1 cellular context compared by ENCODE assay signal in genomic region chr19:4124638-4125037, GRCh38.
TF ChIP-seq lines count a peak whose summit lies in the region.

No MANE protein-coding gene starts in this region.

TF ChIP-seq in endothelial cell of umbilical vein, 7 proteins besides CTCF, POLR2A, EP300 and RAD21:
- TF ChIP-seq GATA2 (IDR thresholded peaks at IDR 0.05; ENCODE audit: insufficient read depth, insufficient read length, low read depth, low read length), result no peak
- TF ChIP-seq POLR2AphosphoS5 (IDR thresholded peaks at IDR 0.05; ENCODE audit: insufficient read depth, low read depth, low read length), result no peak
- no peak for TF ChIP-seq EZH2 (IDR thresholded peaks at IDR 0.05; ENCODE audit: borderline replicate concordance, low read depth, low read length, severe bottlenecking)
- TF ChIP-seq MYC (IDR thresholded peaks at IDR 0.05; ENCODE audit: low read depth, low read length), result no peak
- no peak for TF ChIP-seq FOS (IDR thresholded peaks at IDR 0.05; ENCODE audit: borderline replicate concordance, insufficient read depth, low read length)
